In genomic region chr12:62817556-62818271, GRCh38 we compare ENCODE assay signal across 11 cellular contexts.
DNase-seq lines count a peak whose midpoint lies in the region; TF ChIP-seq lines count a peak whose summit lies in the region.
"Had no signal": no experiment of that assay in that cellular context is flagged by ENCODE, and none has a peak within 500 bp of the region (broad histone marks: within the 10 kb centered on the region; RNA-seq: fewer than 3 reads in every experiment).

No MANE protein-coding gene starts in this region.

- no peak overlapping the region for H3K4me3 ChIP-seq in BLaER1 treated with 17β-estradiol and CSF1 and Interleukin-3, amounts not matched to agents 10 nM and 100 nM
- H3K4me3 ChIP-seq in neural progenitor cell = no peak overlapping the region

- H4K20me1 ChIP-seq in BLaER1 treated with 17β-estradiol and CSF1 and Interleukin-3, amounts not matched to agents 10 nM and 100 nM = no peaks in the 10 kb centered on the region
- no peaks in the 10 kb centered on the region for H4K20me1 ChIP-seq in neural progenitor cell (ENCODE audit: low read depth)

- peak overlapping the region; percentile 97 for H3K27ac Mint-ChIP-seq in neural progenitor cell
- H3K27ac Mint-ChIP-seq: activated naive CD8-positive, alpha-beta T cell treated with anti-CD3 and anti-CD28 coated beads, Interleukin-2, amount 50 U/mL, for 24 hours; memory B cell had no signal

- H3K9me3 Mint-ChIP-seq in neural progenitor cell = peaks cover 16% of the 10 kb centered on the region
- H3K9me3 Mint-ChIP-seq: activated naive CD8-positive, alpha-beta T cell treated with anti-CD3 and anti-CD28 coated beads, Interleukin-2, amount 50 U/mL, for 24 hours had no signal

- H3K4me1 Mint-ChIP-seq in neural progenitor cell = peaks cover 27% of the 10 kb centered on the region

- H3K4me2 ChIP-seq in BLaER1 treated with 17β-estradiol and CSF1 and Interleukin-3, amounts not matched to agents 10 nM and 100 nM = peak overlapping the region; percentile 9 to 63 (median 48)
- H3K4me2 ChIP-seq in neural progenitor cell = no peak overlapping the region

- H3K4me1 ChIP-seq in BLaER1 treated with 17β-estradiol and CSF1 and Interleukin-3, amounts not matched to agents 10 nM and 100 nM = peaks cover 16 to 26% (median 22%) of the 10 kb centered on the region in 10 experiments
- H3K4me1 ChIP-seq in neural progenitor cell = no peaks in the 10 kb centered on the region

- DNase-seq in NCI-H2107 (lab: John Stamatoyannopoulos, UW) (peak; percentile 34), dermis blood vessel endothelial cell (peak; percentile 54), neural progenitor cell (ENCODE audit: low spot score) (no peak), occipital lobe (lab: John Stamatoyannopoulos, UW) (no peak), HK-2 (ENCODE audit: unreplicated experiment) (no peak), COR-L47 (lab: John Stamatoyannopoulos, UW) (no peak), NCI-H69 (lab: John Stamatoyannopoulos, UW) (no peak)
- DNase-seq: activated naive CD8-positive, alpha-beta T cell treated with anti-CD3 and anti-CD28 coated beads, Interleukin-2, amount 50 U/mL, for 24 hours; GF-D8 had no signal

- H3K36me3 ChIP-seq in BLaER1 treated with 17β-estradiol and CSF1 and Interleukin-3, amounts not matched to agents 10 nM and 100 nM = no peaks in the 10 kb centered on the region
- H3K36me3 ChIP-seq in neural progenitor cell = no peaks in the 10 kb centered on the region

- peaks cover 15% of the 10 kb centered on the region for H3K36me3 Mint-ChIP-seq in neural progenitor cell
- H3K36me3 Mint-ChIP-seq: memory B cell had no signal

- no peaks in the 10 kb centered on the region for H3F3A ChIP-seq in neural progenitor cell (ENCODE audit: low read depth)

- H3K27me3 ChIP-seq in BLaER1 treated with 17β-estradiol and CSF1 and Interleukin-3, amounts not matched to agents 10 nM and 100 nM = no peaks in the 10 kb centered on the region
- no peaks in the 10 kb centered on the region for H3K27me3 ChIP-seq in neural progenitor cell

- H3K79me2 ChIP-seq in neural progenitor cell (ENCODE audit: low read depth) = no peaks in the 10 kb centered on the region

- peak overlapping the region; percentile 74 for H3K4me3 Mint-ChIP-seq in neural progenitor cell
- H3K4me3 Mint-ChIP-seq: activated naive CD8-positive, alpha-beta T cell treated with anti-CD3 and anti-CD28 coated beads, Interleukin-2, amount 50 U/mL, for 24 hours; memory B cell had no signal

- H3K27ac ChIP-seq in BLaER1 treated with 17β-estradiol and CSF1 and Interleukin-3, amounts not matched to agents 10 nM and 100 nM = peak overlapping the region in 2 of 11 experiments; percentile 7 to 38; a peak in 2 of 22 replicates
- H3K27ac ChIP-seq in neural progenitor cell = no peak overlapping the region

- peaks cover 0 to 8% (median 4%) of the 10 kb centered on the region in 11 experiments; a peak in 3 of 22 replicates for H3K9me3 ChIP-seq in BLaER1 treated with 17β-estradiol and CSF1 and Interleukin-3, amounts not matched to agents 10 nM and 100 nM (replicated peaks in 1 of 11)
- H3K9me3 ChIP-seq in neural progenitor cell (ENCODE audit: low read depth) = no peaks in the 10 kb centered on the region

- no peak for TF ChIP-seq CTCF in neural progenitor cell (IDR thresholded peaks at IDR 0.05)

- peaks cover 4% of the 10 kb centered on the region for H3K27me3 Mint-ChIP-seq in neural progenitor cell (ENCODE audit: insufficient read depth, low read depth)

- 0 out of 22 replicates have a peak overlapping the region, but pooled peaks of 1 of the 11 experiments have one; percentile 1 for H3K9ac ChIP-seq in BLaER1 treated with 17β-estradiol and CSF1 and Interleukin-3, amounts not matched to agents 10 nM and 100 nM
- H3K9ac ChIP-seq in neural progenitor cell = no peak overlapping the region

- no peak overlapping the region for H2AFZ ChIP-seq in neural progenitor cell (replicated peaks)

Comparison
In these comparisons a context has a peak if more than half of its experiments do, and no peak if none do; other contexts are left out.
1. DNase-seq: peak in NCI-H2107 (single experiment) and dermis blood vessel endothelial cell (single experiment); none in neural progenitor cell (single experiment), occipital lobe (single experiment), HK-2 (single experiment), COR-L47 (single experiment) and NCI-H69 (single experiment).